In genomic region chr10:932589-932988, GRCh38 we compare ENCODE assay signal across 9 cellular contexts. TPM values are rescaled to one million over a fixed set of nuclear protein-coding genes. Genes with fewer than 3 reads are reported as not detected.
DNase-seq lines count a peak whose midpoint lies in the region; ATAC-seq, FAIRE-seq and TF ChIP-seq lines count a peak whose summit lies in the region.
"Had no signal": no experiment of that assay in that cellular context is flagged by ENCODE, and none has a peak within 500 bp of the region (broad histone marks: within the 10 kb centered on the region; RNA-seq: fewer than 3 reads in every experiment).

No MANE protein-coding gene starts in this region.

- TF ChIP-seq CTCF in BJ (IDR thresholded peaks at IDR 0.05; ENCODE audit: insufficient read depth, low read depth, low read length) (no peak), Loucy (conservative IDR thresholded peaks at IDR 0.05; ENCODE audit: low read length) (no peak), bronchial epithelial cell (IDR thresholded peaks at IDR 0.05; ENCODE audit: insufficient read depth, low read length, severe bottlenecking) (no peak), neural progenitor cell (IDR thresholded peaks at IDR 0.05) (no peak)

- peaks cover 21% of the 10 kb centered on the region for H3K4me1 Mint-ChIP-seq in neural progenitor cell

- no peaks in the 10 kb centered on the region for H3K27me3 Mint-ChIP-seq in neural progenitor cell (ENCODE audit: insufficient read depth, low read depth)

- peaks cover 25% of the 10 kb centered on the region for H3K4me1 ChIP-seq in Loucy (ENCODE audit: insufficient read depth, low read length, poor library complexity, severe bottlenecking)
- H3K4me1 ChIP-seq in neural progenitor cell: peaks cover 11% of the 10 kb centered on the region

- H3K9me3 ChIP-seq in Loucy (ENCODE audit: insufficient read depth, low read depth, low read length): no peaks in the 10 kb centered on the region
- no peaks in the 10 kb centered on the region for H3K9me3 ChIP-seq in neural progenitor cell (ENCODE audit: low read depth)

- CTCF ChIA-PET in BJ (lab: Yijun Ruan, JAX): interaction anchor here (1.1 kb wide), 1 partner anchor 10 kb away, joined by 5 read pairs; no protein-coding TSS in a partner anchor

- no peak for FAIRE-seq in bronchial epithelial cell (lab: Jason Lieb, UNC)

- H3K79me2 ChIP-seq in Loucy (ENCODE audit: insufficient read depth, low read length) (peaks cover 41% of the 10 kb centered on the region), neural progenitor cell (ENCODE audit: low read depth) (peaks cover 35% of the 10 kb centered on the region)

- H3K4me3 ChIP-seq in BJ (ENCODE audit: low read depth, low read length): peak overlapping the region; percentile 57; the same call in 1 of the 2 replicates
- H3K4me3 ChIP-seq in Loucy (ENCODE audit: low read length, poor library complexity, severe bottlenecking): peak overlapping the region; percentile 89
- peak overlapping the region; percentile 82 for H3K4me3 ChIP-seq in bronchial epithelial cell (ENCODE audit: low read depth, low read length)
- H3K4me3 ChIP-seq in neural progenitor cell: peak overlapping the region; percentile 61

- H3K27me3 ChIP-seq in BJ (ENCODE audit: control insufficient read depth, insufficient read depth, low read length) (no peaks in the 10 kb centered on the region; the same call in 1 of the 2 replicates), Loucy (ENCODE audit: insufficient read depth, low read length, poor library complexity, severe bottlenecking) (no peaks in the 10 kb centered on the region), bronchial epithelial cell (ENCODE audit: control insufficient read depth, insufficient read depth, low read length) (no peaks in the 10 kb centered on the region), neural progenitor cell (no peaks in the 10 kb centered on the region)

- peak overlapping the region; percentile 96 for H3K9ac ChIP-seq in Loucy (ENCODE audit: low read depth, low read length, poor library complexity, severe bottlenecking)
- H3K9ac ChIP-seq in neural progenitor cell: no peak overlapping the region

- peak overlapping the region; percentile 47 for H3K4me2 ChIP-seq in Loucy (ENCODE audit: low read depth, low read length, poor library complexity, severe bottlenecking)
- peak overlapping the region; percentile 87 for H3K4me2 ChIP-seq in neural progenitor cell

- no peaks in the 10 kb centered on the region for H3K9me2 ChIP-seq in Loucy (replicated peaks; ENCODE audit: low read depth, low read length)

- no peak overlapping the region for H3K27ac ChIP-seq in neural progenitor cell

- H3K4me3 Mint-ChIP-seq in neural progenitor cell: peak overlapping the region; percentile 82

- H2AFZ ChIP-seq in Loucy (ENCODE audit: low read length): no peak overlapping the region
- no peak overlapping the region for H2AFZ ChIP-seq in neural progenitor cell (replicated peaks)

- H4K20me1 ChIP-seq in Loucy (ENCODE audit: insufficient read depth, low read length, poor library complexity, severe bottlenecking) (peaks cover 31% of the 10 kb centered on the region), neural progenitor cell (ENCODE audit: low read depth) (peaks cover 33% of the 10 kb centered on the region)

- no peaks in the 10 kb centered on the region for H3K9me3 Mint-ChIP-seq in neural progenitor cell

- no peaks in the 10 kb centered on the region for H3K36me3 ChIP-seq in BJ (ENCODE audit: control insufficient read depth, insufficient read depth, low read length)
- no peaks in the 10 kb centered on the region for H3K36me3 ChIP-seq in Loucy (ENCODE audit: insufficient read depth, low read length)
- H3K36me3 ChIP-seq in bronchial epithelial cell (ENCODE audit: control insufficient read depth, insufficient read depth, low read length): no peaks in the 10 kb centered on the region
- H3K36me3 ChIP-seq in neural progenitor cell: no peaks in the 10 kb centered on the region

- H3K27ac Mint-ChIP-seq in neural progenitor cell: peak overlapping the region; percentile 95

- H3F3A ChIP-seq in Loucy (ENCODE audit: low read depth) (no peaks in the 10 kb centered on the region), neural progenitor cell (ENCODE audit: low read depth) (peaks cover 25% of the 10 kb centered on the region)

- DNase-seq in BJ (ENCODE audit: low read depth) (no peak), bronchial epithelial cell (ENCODE audit: low read depth) (no peak), neural progenitor cell (ENCODE audit: low spot score) (no peak)
- DNase-seq: SHP77 had no signal

- POLR2A ChIA-PET in BJ (lab: Charles Lee): no interaction called here

- no peak for TF ChIP-seq POLR2A in GM18505 (IDR thresholded peaks at IDR 0.05; ENCODE audit: borderline replicate concordance, extremely low read depth, insufficient read depth, insufficient read length)

- ATAC-seq in HG03457 (IDR thresholded peaks at IDR 0.05; ENCODE audit: unreplicated experiment) (no peak), HG03025 (IDR thresholded peaks at IDR 0.05; ENCODE audit: low FRiP score, unreplicated experiment) (no peak), GM18511 (IDR thresholded peaks at IDR 0.05; ENCODE audit: unreplicated experiment) (no peak), GM18505 (IDR thresholded peaks at IDR 0.05; ENCODE audit: unreplicated experiment) (no peak)

- H3K36me3 Mint-ChIP-seq in neural progenitor cell: peaks cover 3% of the 10 kb centered on the region

RNA-seq across cellular contexts. Expression of gene LARP4B, which starts 1.1 kb away (rescaled TPM):
- 37.0 and 38.4 TPM in 2 replicates for polyA plus RNA-seq in BJ (2011; rRNA removed)
- polyA minus RNA-seq in BJ (2011; rRNA and poly(A)+ RNA removed): 62.6 and 69.1 TPM in 2 replicates
- 31.1 and 41.5 TPM in 2 replicates for total RNA-seq in bronchial epithelial cell
- total RNA-seq in neural progenitor cell (ENCODE audit: low replicate concordance): 33.1 and 37.8 TPM in 2 replicates

RNA-seq across cellular contexts. Expression of gene GTPBP4, which starts 55.6 kb away (rescaled TPM):
- polyA plus RNA-seq in BJ (2011; rRNA removed): 17.3 and 27.3 TPM in 2 replicates
- polyA minus RNA-seq in BJ (2011; rRNA and poly(A)+ RNA removed): 17.0 and 21.0 TPM in 2 replicates
- total RNA-seq in bronchial epithelial cell (45.0 and 74.4 TPM in 2 replicates), neural progenitor cell (ENCODE audit: low replicate concordance) (32.4 and 53.4 TPM in 2 replicates)
